Comparison of ENCODE assay signal across 13 cellular contexts in the genomic region with DNA sequence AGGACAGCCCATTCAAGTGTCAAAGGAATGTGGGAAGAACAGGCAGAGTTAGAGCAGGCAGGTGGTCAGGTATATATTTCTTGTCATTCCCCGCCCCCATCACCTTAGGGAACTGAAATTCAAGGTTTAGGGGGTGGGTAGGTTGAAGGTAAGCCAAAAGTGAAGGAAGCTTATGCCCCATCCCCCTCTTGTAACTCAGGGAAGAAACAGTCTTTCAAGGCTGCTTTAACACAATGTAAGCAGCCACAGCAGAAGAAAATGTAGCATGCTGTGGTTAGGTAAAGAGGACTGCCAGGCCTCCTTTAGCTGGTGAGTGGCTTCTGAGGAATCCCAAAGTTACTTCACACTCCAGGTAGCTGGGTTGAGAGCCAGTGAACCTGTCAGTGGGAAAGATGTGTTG.
"Had no signal": no experiment of that assay in that cellular context is flagged by ENCODE, and none has a peak within 500 bp of the region (broad histone marks: within the 10 kb centered on the region; RNA-seq: fewer than 3 reads in every experiment).

No MANE protein-coding gene starts in this region.

- H3K27me3 Mint-ChIP-seq: activated CD4-positive, alpha-beta memory T cell treated with anti-CD3 and anti-CD28 coated beads for 36 hours; stimulated activated naive CD8-positive, alpha-beta T cell treated with anti-CD3 and anti-CD28 coated beads, Interleukin-15, Interleukin-2, amounts not matched to agents 100 ng/mL and 50 ng/mL, for 24 hours had no signal

- H3K4me1 Mint-ChIP-seq: nephron progenitor cell had no signal

- H2AFZ ChIP-seq: hepatocyte had no signal

- H3K9me3 Mint-ChIP-seq: activated CD4-positive, alpha-beta memory T cell treated with anti-CD3 and anti-CD28 coated beads for 36 hours; activated naive CD4-positive, alpha-beta T cell treated with anti-CD3 and anti-CD28 coated beads, Interleukin-2, amount 50 U/mL, for 72 hours; activated T-cell treated with anti-CD3 and anti-CD28 coated beads, Interleukin-2, amount 50 U/mL, for 4 hours; stimulated activated naive CD8-positive, alpha-beta T cell treated with anti-CD3 and anti-CD28 coated beads, Interleukin-15, Interleukin-2, amounts not matched to agents 100 ng/mL and 50 ng/mL, for 24 hours had no signal

- ATAC-seq: activated naive CD4-positive, alpha-beta T cell treated with anti-CD3 and anti-CD28 coated beads, Interleukin-2, amount 50 U/mL, for 72 hours; activated T-cell treated with anti-CD3 and anti-CD28 coated beads, Interleukin-2, amount 50 U/mL, for 4 hours; left ventricle myocardium superior had no signal

- H3K27ac ChIP-seq: hepatocyte had no signal

- H3K4me3 Mint-ChIP-seq: activated CD4-positive, alpha-beta memory T cell treated with anti-CD3 and anti-CD28 coated beads for 36 hours; activated T-cell treated with anti-CD3 and anti-CD28 coated beads, Interleukin-2, amount 50 U/mL, for 4 hours; nephron progenitor cell; stimulated activated naive CD8-positive, alpha-beta T cell treated with anti-CD3 and anti-CD28 coated beads, Interleukin-15, Interleukin-2, amounts not matched to agents 100 ng/mL and 50 ng/mL, for 24 hours had no signal

- H3K27me3 ChIP-seq: hepatocyte had no signal

- H3K36me3 Mint-ChIP-seq: activated CD4-positive, alpha-beta memory T cell treated with anti-CD3 and anti-CD28 coated beads for 36 hours; activated naive CD4-positive, alpha-beta T cell treated with anti-CD3 and anti-CD28 coated beads, Interleukin-2, amount 50 U/mL, for 72 hours had no signal

- H3K4me2 ChIP-seq: hepatocyte had no signal

- H3K4me3 ChIP-seq: hepatocyte had no signal

- DNase-seq: activated CD4-positive, alpha-beta memory T cell treated with anti-CD3 and anti-CD28 coated beads for 36 hours; activated CD4-positive, CD25-positive, alpha-beta regulatory T cell treated with anti-CD3 and anti-CD28 coated beads, Interleukin-2, amount 50 U/mL, for 72 hours; activated effector memory CD4-positive, alpha-beta T cell treated with anti-CD3 and anti-CD28 coated beads, Interleukin-2, amount 50 U/mL, for 16 hours; activated T-cell treated with anti-CD3 and anti-CD28 coated beads, Interleukin-2, amount 50 U/mL, for 4 hours; amniotic stem cell; effector CD4-positive, alpha-beta T cell; left ventricle myocardium superior; nephron progenitor cell; stimulated activated CD4-positive, alpha-beta T cell treated with anti-CD3 and anti-CD28 coated beads, Interleukin-15, amount 100 ng/mL, for 24 hours; stimulated activated CD4-positive, alpha-beta T cell treated with anti-CD3 and anti-CD28 coated beads, Interleukin-4, amount 100 ng/mL, for 24 hours had no signal

- H3K27ac Mint-ChIP-seq: activated CD4-positive, alpha-beta memory T cell treated with anti-CD3 and anti-CD28 coated beads for 36 hours; activated naive CD4-positive, alpha-beta T cell treated with anti-CD3 and anti-CD28 coated beads, Interleukin-2, amount 50 U/mL, for 72 hours; nephron progenitor cell; stimulated activated naive CD8-positive, alpha-beta T cell treated with anti-CD3 and anti-CD28 coated beads, Interleukin-15, Interleukin-2, amounts not matched to agents 100 ng/mL and 50 ng/mL, for 24 hours had no signal
